In genomic region chr2:168719446-168719845, GRCh38 we compare ENCODE assay signal across 20 cellular contexts.
"Had no signal": no experiment of that assay in that cellular context is flagged by ENCODE, and none has a peak within 500 bp of the region (broad histone marks: within the 10 kb centered on the region; RNA-seq: fewer than 3 reads in every experiment).

No MANE protein-coding gene starts in this region.

- H3K4me1 ChIP-seq: neural progenitor cell, sigmoid colon had no signal

- ATAC-seq: effector memory CD8-positive, alpha-beta T cell; gastrocnemius medialis; left lobe of liver; naive thymus-derived CD4-positive, alpha-beta T cell; stimulated activated effector memory CD8-positive, alpha-beta T cell treated with anti-CD3 and anti-CD28 coated beads, Interleukin-12 subunit alpha, Interleukin-12 subunit beta, amount 100 ng/mL, for 72 hours had no signal

- H3K4me3 ChIP-seq: gastrocnemius medialis, lung, neural progenitor cell, right atrium auricular region, sigmoid colon, stomach, tibial artery had no signal

- FAIRE-seq: endometrium, kidney had no signal

- H2AFZ ChIP-seq: neural progenitor cell, parathyroid adenoma had no signal

- H3K27ac ChIP-seq: gastrocnemius medialis, neural progenitor cell, parathyroid adenoma, right atrium auricular region, sigmoid colon, stomach, tibial artery had no signal

- H3K9me3 ChIP-seq: gastrocnemius medialis, right atrium auricular region, sigmoid colon, stomach, tibial artery had no signal

- H3K9ac ChIP-seq: neural progenitor cell, parathyroid adenoma had no signal

- DNase-seq: cortex of kidney; effector memory CD8-positive, alpha-beta T cell; gastrocnemius medialis; head of caudate nucleus; kidney; mesenchymal stem cell; naive thymus-derived CD4-positive, alpha-beta T cell; sigmoid colon; stimulated activated CD4-positive, alpha-beta T cell treated with anti-CD3 and anti-CD28 coated beads, Interleukin-2, amount 100 ng/mL, for 24 hours; stimulated activated CD4-positive, alpha-beta T cell treated with anti-CD3 and anti-CD28 coated beads, Interleukin-4, amount 100 ng/mL, for 24 hours; stimulated activated naive CD4-positive, alpha-beta T cell treated with Interleukin-2 at 50 U/mL for 16 hours; stomach; tibial artery had no signal

- H3K27me3 ChIP-seq: gastrocnemius medialis, neural progenitor cell, right atrium auricular region, sigmoid colon, stomach, tibial artery had no signal

- H3K36me3 ChIP-seq: gastrocnemius medialis, right atrium auricular region, sigmoid colon had no signal

- H3K4me2 ChIP-seq: neural progenitor cell had no signal

- H3K79me2 ChIP-seq: parathyroid adenoma had no signal
